Comparison of ENCODE assay signal across 23 cellular contexts in the genomic region with DNA sequence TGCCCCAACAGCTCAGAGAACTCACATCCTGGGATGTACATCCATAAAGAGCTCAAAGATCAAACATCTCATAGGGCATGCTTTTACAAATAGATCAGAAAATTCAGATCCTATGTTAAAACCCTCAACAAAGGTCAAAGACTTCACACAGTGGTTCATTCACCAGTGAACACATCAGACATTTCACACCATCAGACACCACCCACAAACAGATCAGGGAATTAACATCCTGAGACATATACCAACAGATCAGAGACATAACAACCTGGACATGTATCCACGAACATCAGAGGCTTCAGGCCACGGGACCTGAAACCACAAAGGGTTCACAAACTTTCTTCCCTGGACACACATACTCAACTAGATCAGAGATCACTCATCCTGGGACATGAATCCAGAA. TPM values are rescaled to one million over a fixed set of nuclear protein-coding genes. Genes with fewer than 3 reads are reported as not detected.
"Had no signal": no experiment of that assay in that cellular context is flagged by ENCODE, and none has a peak within 500 bp of the region (broad histone marks: within the 10 kb centered on the region; RNA-seq: fewer than 3 reads in every experiment).

No MANE protein-coding gene starts in this region.

- DNase-seq: heart left ventricle; hippocampal formation; kidney glomerular epithelial cell; nucleus accumbens; ovary; small intestine; stimulated activated CD4-positive, alpha-beta T cell treated with anti-CD3 and anti-CD28 coated beads, Interleukin-12 subunit alpha, Interleukin-12 subunit beta, amount 100 ng/mL, for 4 hours; stimulated activated naive CD4-positive, alpha-beta T cell treated with Interleukin-2 at 50 U/mL for 16 hours; tibial artery; upper lobe of left lung; uterus had no signal

- H3K36me3 ChIP-seq: heart left ventricle, neural progenitor cell, ovary, right atrium auricular region, tibial artery, upper lobe of left lung, uterus had no signal

- H3K9me3 ChIP-seq: ovary, right atrium auricular region, tibial artery, uterus had no signal

- H3K4me3 ChIP-seq: heart left ventricle, neural progenitor cell, ovary, right atrium auricular region, tibial artery, upper lobe of left lung, uterus had no signal

- H3K27ac Mint-ChIP-seq: dendritic cell treated with granulocyte-macrophage colony-stimulating factor and Interleukin-4, amounts not matched to agents 40 ng/mL and 50 ng/mL, for 4 days; neural progenitor cell had no signal

- H3K4me3 Mint-ChIP-seq: dendritic cell treated with granulocyte-macrophage colony-stimulating factor and Interleukin-4, amounts not matched to agents 40 ng/mL and 50 ng/mL, for 4 days; neural progenitor cell had no signal

- H3K9ac ChIP-seq: neural progenitor cell had no signal

- H2AFZ ChIP-seq: neural progenitor cell had no signal

- H3K9me3 Mint-ChIP-seq: dendritic cell treated with granulocyte-macrophage colony-stimulating factor and Interleukin-4, amounts not matched to agents 40 ng/mL and 50 ng/mL, for 4 days; naive thymus-derived CD8-positive, alpha-beta T cell had no signal

- ATAC-seq: heart left ventricle had no signal

- H3K4me2 ChIP-seq: neural progenitor cell had no signal

- H3K4me1 ChIP-seq: heart left ventricle, neural progenitor cell, right atrium auricular region, tibial artery, upper lobe of left lung, uterus had no signal

- FAIRE-seq: frontal cortex, islet of Langerhans, small intestine had no signal

- H3K36me3 Mint-ChIP-seq: naive thymus-derived CD8-positive, alpha-beta T cell; neural progenitor cell had no signal

- H3K4me1 Mint-ChIP-seq: neural progenitor cell had no signal

- H3K27ac ChIP-seq: heart left ventricle, neural progenitor cell, ovary, right atrium auricular region, tibial artery, upper lobe of left lung, uterus had no signal

- H3K27me3 ChIP-seq: neural progenitor cell, ovary, right atrium auricular region, tibial artery, upper lobe of left lung, uterus had no signal

- H3K27me3 Mint-ChIP-seq: dendritic cell treated with granulocyte-macrophage colony-stimulating factor and Interleukin-4, amounts not matched to agents 40 ng/mL and 50 ng/mL, for 4 days; naive thymus-derived CD8-positive, alpha-beta T cell had no signal

RNA-seq across cellular contexts. Expression of a gene that starts 41.6 kb away (rescaled TPM):
- total RNA-seq: frontal cortex; glomerular endothelial cell; heart left ventricle; lung microvascular endothelial cell; mesenteric fat pad; mononuclear cell; naive thymus-derived CD8-positive, alpha-beta T cell; ovary; posterior vena cava; right atrium auricular region; temporal lobe; uterus had no signal
- polyA plus RNA-seq: heart left ventricle; naive thymus-derived CD8-positive, alpha-beta T cell; ovary had no signal
